In genomic region chr3:85801955-85802354, GRCh38 we compare ENCODE assay signal across 11 cellular contexts.
A peak's percentile ranks its signal among the peaks of the same experiment; 100 is the strongest.
DNase-seq lines count a peak whose midpoint lies in the region; ATAC-seq, FAIRE-seq and TF ChIP-seq lines count a peak whose summit lies in the region.
"Had no signal": no experiment of that assay in that cellular context is flagged by ENCODE, and none has a peak within 500 bp of the region (broad histone marks: within the 10 kb centered on the region; RNA-seq: fewer than 3 reads in every experiment).

No MANE protein-coding gene starts in this region.

- no peak overlapping the region for H2AFZ ChIP-seq in GM12878 (ENCODE audit: control insufficient read depth, low read depth, low read length)

- H3K4me2 ChIP-seq in GM12878 (ENCODE audit: control insufficient read depth, insufficient read depth): no peak overlapping the region

- POLR2A ChIA-PET in GM12878 (lab: Charles Lee): no interaction called here

- peak in 2 of 3 experiments; percentile 10 to 24; a peak in 2 of 6 replicates for TF ChIP-seq CTCF in GM12878 (IDR thresholded peaks at IDR 0.05 in 2 of 3, conservative IDR thresholded peaks at IDR 0.05 in 1 of 3; ENCODE audit: control insufficient read depth in 2 of 3, extremely low read depth in 1 of 3, insufficient read depth in 1 of 3, low read depth in 3 of 3, low read length in 3 of 3)
- peak; percentile 39 for TF ChIP-seq CTCF in nephron progenitor cell (IDR thresholded peaks at IDR 0.05)

- in situ Hi-C loops in GM12878 (cut with MboI): no loop called here

- peak; percentile 12; the same call in 1 of the 2 replicates for TF ChIP-seq RAD21 in GM12878 (IDR thresholded peaks at IDR 0.05; ENCODE audit: insufficient read depth, low read depth, low read length)

- no TSS peak for BruUV-seq in GM12878 (replicated peaks; lab: Mats Ljungman, UMichigan)

- intact Hi-C loops in GM12878 (cut with micrococcal nuclease; ENCODE audit: unreplicated experiment): no loop called here

- CTCF ChIA-PET in GM12878 (lab: Yijun Ruan, JAX): interaction anchor here (0.6 kb wide), 1 partner anchor 17 kb away, joined by 3 read pairs; no protein-coding TSS in a partner anchor

- H3K36me3 Mint-ChIP-seq in nephron progenitor cell (ENCODE audit: low read depth): no peaks in the 10 kb centered on the region
- H3K36me3 Mint-ChIP-seq: stimulated activated effector memory CD8-positive, alpha-beta T cell treated with anti-CD3 and anti-CD28 coated beads, Interleukin-12 subunit alpha, Interleukin-12 subunit beta, amount 100 ng/mL, for 72 hours had no signal

- no peaks in the 10 kb centered on the region for H3K27me3 Mint-ChIP-seq in nephron progenitor cell (ENCODE audit: low read depth, poor library complexity)

- ATAC-seq in GM12878 (peak; percentile 45; the same call in 2 of the 3 replicates), HG03025 (IDR thresholded peaks at IDR 0.05; ENCODE audit: low FRiP score, unreplicated experiment) (no peak), GM19452 (IDR thresholded peaks at IDR 0.05; ENCODE audit: unreplicated experiment) (no peak)
- ATAC-seq: stimulated activated effector memory CD8-positive, alpha-beta T cell treated with anti-CD3 and anti-CD28 coated beads, Interleukin-12 subunit alpha, Interleukin-12 subunit beta, amount 100 ng/mL, for 72 hours had no signal

- DNase-seq in NCI-H1436 (lab: John Stamatoyannopoulos, UW) (peak; percentile 50), NCI-H1436 treated with DMSO at 0.1 percent for 48 hours (lab: John Stamatoyannopoulos, UW) (no peak), NCI-H146 (lab: John Stamatoyannopoulos, UW) (peak; percentile 49), GM12878 (ENCODE audit: low read depth, low spot score) (no peak), nephron progenitor cell (peak; percentile 4), 8988T (no peak)

- H3K4me3 Mint-ChIP-seq in nephron progenitor cell: no peak overlapping the region
- H3K4me3 Mint-ChIP-seq: stimulated activated effector memory CD8-positive, alpha-beta T cell treated with anti-CD3 and anti-CD28 coated beads, Interleukin-12 subunit alpha, Interleukin-12 subunit beta, amount 100 ng/mL, for 72 hours had no signal

- H3K4me3 ChIP-seq in GM12878: no peak overlapping the region
- H3K4me3 ChIP-seq: ascending aorta, prostate gland had no signal

- no peaks in the 10 kb centered on the region for H3K4me1 ChIP-seq in GM12878 (ENCODE audit: control insufficient read depth, insufficient read depth, low read length)
- H3K4me1 ChIP-seq: ascending aorta, prostate gland had no signal

- 0% methylated on average over 3 of the region's 3 CpGs for WGBS in GM12878 (ENCODE audit: insufficient coverage, insufficient replicate concordance, low lambda C conversion rate, missing lambda C conversion rate)

- no peak overlapping the region for H3K27ac Mint-ChIP-seq in nephron progenitor cell
- H3K27ac Mint-ChIP-seq: stimulated activated effector memory CD8-positive, alpha-beta T cell treated with anti-CD3 and anti-CD28 coated beads, Interleukin-12 subunit alpha, Interleukin-12 subunit beta, amount 100 ng/mL, for 72 hours had no signal

- no peak for TF ChIP-seq POLR2A in GM12878 (IDR thresholded peaks at IDR 0.05; ENCODE audit: low read depth, low read length)

- H3K9me3 ChIP-seq in GM12878 (replicated peaks; ENCODE audit: control insufficient read depth, insufficient read depth, low read length): no peaks in the 10 kb centered on the region
- H3K9me3 ChIP-seq: ascending aorta, prostate gland had no signal

- RAD21 ChIA-PET in GM12878 (lab: Charles Lee; ENCODE audit: unreplicated experiment): no interaction called here

- peak; percentile 13 for FAIRE-seq in GM12878 (lab: Jason Lieb, UNC)

- SMC1A ChIA-PET in GM12878 (lab: Charles Lee; ENCODE audit: uncharacterized antibody, unreplicated experiment): no interaction called here

- H3K27me3 ChIP-seq in GM12878 (replicated peaks in 1 of 2; ENCODE audit: control insufficient read depth in 2 of 2, insufficient read depth in 2 of 2, low read length in 1 of 2): no peaks in the 10 kb centered on the region
- H3K27me3 ChIP-seq: ascending aorta had no signal

- H3K9ac ChIP-seq in GM12878 (ENCODE audit: control insufficient read depth, insufficient read depth, low read length): no peak overlapping the region

- H3K9me3 Mint-ChIP-seq in nephron progenitor cell: peaks cover 24% of the 10 kb centered on the region

- no peaks in the 10 kb centered on the region for H4K20me1 ChIP-seq in GM12878 (ENCODE audit: control insufficient read depth, insufficient read depth)

- no peak overlapping the region for H3K27ac ChIP-seq in GM12878 (ENCODE audit: control insufficient read depth, insufficient read depth)
- H3K27ac ChIP-seq: ascending aorta, prostate gland had no signal

- no peak for TF ChIP-seq EP300 in GM12878 (IDR thresholded peaks at IDR 0.05; ENCODE audit: borderline replicate concordance in 1 of 2, control insufficient read depth in 1 of 2, low read depth in 2 of 2, low read length in 2 of 2)

- H3K79me2 ChIP-seq in GM12878 (ENCODE audit: control insufficient read depth, insufficient read depth, low read length): no peaks in the 10 kb centered on the region

- H3K36me3 ChIP-seq in GM12878 (ENCODE audit: control insufficient read depth in 2 of 2, insufficient read depth in 2 of 2, low read length in 1 of 2): no peaks in the 10 kb centered on the region
- H3K36me3 ChIP-seq: ascending aorta, prostate gland had no signal

- H3K4me1 Mint-ChIP-seq in nephron progenitor cell: no peaks in the 10 kb centered on the region
- H3K4me1 Mint-ChIP-seq: stimulated activated effector memory CD8-positive, alpha-beta T cell treated with anti-CD3 and anti-CD28 coated beads, Interleukin-12 subunit alpha, Interleukin-12 subunit beta, amount 100 ng/mL, for 72 hours had no signal

TF ChIP-seq in GM12878, 131 proteins besides CTCF, POLR2A, EP300 and RAD21:
- no peak for TF ChIP-seq ZNF274 (IDR thresholded peaks at IDR 0.05; ENCODE audit: insufficient read depth, insufficient read length)
- no peak for TF ChIP-seq IRF5 (IDR thresholded peaks at IDR 0.05; ENCODE audit: borderline replicate concordance)
- TF ChIP-seq, protein P1, sequence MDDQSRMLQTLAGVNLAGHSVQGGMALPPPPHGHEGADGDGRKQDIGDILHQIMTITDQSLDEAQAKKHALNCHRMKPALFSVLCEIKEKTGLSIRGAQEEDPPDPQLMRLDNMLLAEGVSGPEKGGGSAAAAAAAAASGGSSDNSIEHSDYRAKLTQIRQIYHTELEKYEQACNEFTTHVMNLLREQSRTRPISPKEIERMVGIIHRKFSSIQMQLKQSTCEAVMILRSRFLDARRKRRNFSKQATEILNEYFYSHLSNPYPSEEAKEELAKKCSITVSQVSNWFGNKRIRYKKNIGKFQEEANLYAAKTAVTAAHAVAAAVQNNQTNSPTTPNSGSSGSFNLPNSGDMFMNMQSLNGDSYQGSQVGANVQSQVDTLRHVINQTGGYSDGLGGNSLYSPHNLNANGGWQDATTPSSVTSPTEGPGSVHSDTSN (IDR thresholded peaks at IDR 0.05; ENCODE audit: insufficient replicate concordance, low read depth, low read length): no peak
- TF ChIP-seq MTA3 (IDR thresholded peaks at IDR 0.05; ENCODE audit: borderline replicate concordance, low read length): no peak
- no peak for TF ChIP-seq YY1 (IDR thresholded peaks at IDR 0.05; ENCODE audit: low read depth, low read length)
- TF ChIP-seq, protein P2, sequence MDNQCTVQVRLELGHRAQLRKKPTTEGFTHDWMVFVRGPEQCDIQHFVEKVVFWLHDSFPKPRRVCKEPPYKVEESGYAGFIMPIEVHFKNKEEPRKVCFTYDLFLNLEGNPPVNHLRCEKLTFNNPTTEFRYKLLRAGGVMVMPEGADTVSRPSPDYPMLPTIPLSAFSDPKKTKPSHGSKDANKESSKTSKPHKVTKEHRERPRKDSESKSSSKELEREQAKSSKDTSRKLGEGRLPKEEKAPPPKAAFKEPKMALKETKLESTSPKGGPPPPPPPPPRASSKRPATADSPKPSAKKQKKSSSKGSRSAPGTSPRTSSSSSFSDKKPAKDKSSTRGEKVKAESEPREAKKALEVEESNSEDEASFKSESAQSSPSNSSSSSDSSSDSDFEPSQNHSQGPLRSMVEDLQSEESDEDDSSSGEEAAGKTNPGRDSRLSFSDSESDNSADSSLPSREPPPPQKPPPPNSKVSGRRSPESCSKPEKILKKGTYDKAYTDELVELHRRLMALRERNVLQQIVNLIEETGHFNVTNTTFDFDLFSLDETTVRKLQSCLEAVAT (IDR thresholded peaks at IDR 0.05): no peak
- TF ChIP-seq, protein P3, sequence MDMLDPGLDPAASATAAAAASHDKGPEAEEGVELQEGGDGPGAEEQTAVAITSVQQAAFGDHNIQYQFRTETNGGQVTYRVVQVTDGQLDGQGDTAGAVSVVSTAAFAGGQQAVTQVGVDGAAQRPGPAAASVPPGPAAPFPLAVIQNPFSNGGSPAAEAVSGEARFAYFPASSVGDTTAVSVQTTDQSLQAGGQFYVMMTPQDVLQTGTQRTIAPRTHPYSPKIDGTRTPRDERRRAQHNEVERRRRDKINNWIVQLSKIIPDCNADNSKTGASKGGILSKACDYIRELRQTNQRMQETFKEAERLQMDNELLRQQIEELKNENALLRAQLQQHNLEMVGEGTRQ (IDR thresholded peaks at IDR 0.05; ENCODE audit: borderline replicate concordance, low read depth, low read length): no peak
TF ChIP-seq in GM12878: peak in this region for 0.

Comparison
In these comparisons a context has a peak if more than half of its experiments do, and no peak if none do; other contexts are left out.
1. DNase-seq: peak in NCI-H1436 (single experiment), NCI-H146 (single experiment) and nephron progenitor cell (single experiment); none in NCI-H1436 treated with DMSO at 0.1 percent for 48 hours (single experiment), GM12878 (single experiment) and 8988T (single experiment).